Comparison of ENCODE assay signal across 2 cellular contexts in the genomic region with DNA sequence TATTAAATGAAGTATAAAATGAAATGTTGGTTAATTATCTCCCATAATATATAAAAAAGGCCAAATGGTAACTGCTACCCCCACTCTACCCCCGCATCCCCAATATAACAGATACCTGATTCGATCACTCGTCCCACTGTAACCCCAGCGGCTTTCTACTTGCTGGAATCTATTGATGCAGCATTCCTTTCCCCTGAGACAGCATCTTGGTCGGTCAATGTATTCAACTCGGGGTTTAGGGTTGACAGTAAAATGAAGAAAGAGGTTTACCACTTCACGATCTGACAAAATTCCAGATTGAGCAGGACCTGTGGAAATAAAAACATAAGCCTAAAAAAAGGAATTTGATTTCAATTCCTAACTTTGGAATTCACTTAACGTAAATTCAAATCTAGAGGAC.
TF ChIP-seq lines count a peak whose summit lies in the region.

No MANE protein-coding gene starts in this region.

TF ChIP-seq in GM23338, 12 proteins besides CTCF, POLR2A, EP300 and RAD21:
- TF ChIP-seq, protein P1, sequence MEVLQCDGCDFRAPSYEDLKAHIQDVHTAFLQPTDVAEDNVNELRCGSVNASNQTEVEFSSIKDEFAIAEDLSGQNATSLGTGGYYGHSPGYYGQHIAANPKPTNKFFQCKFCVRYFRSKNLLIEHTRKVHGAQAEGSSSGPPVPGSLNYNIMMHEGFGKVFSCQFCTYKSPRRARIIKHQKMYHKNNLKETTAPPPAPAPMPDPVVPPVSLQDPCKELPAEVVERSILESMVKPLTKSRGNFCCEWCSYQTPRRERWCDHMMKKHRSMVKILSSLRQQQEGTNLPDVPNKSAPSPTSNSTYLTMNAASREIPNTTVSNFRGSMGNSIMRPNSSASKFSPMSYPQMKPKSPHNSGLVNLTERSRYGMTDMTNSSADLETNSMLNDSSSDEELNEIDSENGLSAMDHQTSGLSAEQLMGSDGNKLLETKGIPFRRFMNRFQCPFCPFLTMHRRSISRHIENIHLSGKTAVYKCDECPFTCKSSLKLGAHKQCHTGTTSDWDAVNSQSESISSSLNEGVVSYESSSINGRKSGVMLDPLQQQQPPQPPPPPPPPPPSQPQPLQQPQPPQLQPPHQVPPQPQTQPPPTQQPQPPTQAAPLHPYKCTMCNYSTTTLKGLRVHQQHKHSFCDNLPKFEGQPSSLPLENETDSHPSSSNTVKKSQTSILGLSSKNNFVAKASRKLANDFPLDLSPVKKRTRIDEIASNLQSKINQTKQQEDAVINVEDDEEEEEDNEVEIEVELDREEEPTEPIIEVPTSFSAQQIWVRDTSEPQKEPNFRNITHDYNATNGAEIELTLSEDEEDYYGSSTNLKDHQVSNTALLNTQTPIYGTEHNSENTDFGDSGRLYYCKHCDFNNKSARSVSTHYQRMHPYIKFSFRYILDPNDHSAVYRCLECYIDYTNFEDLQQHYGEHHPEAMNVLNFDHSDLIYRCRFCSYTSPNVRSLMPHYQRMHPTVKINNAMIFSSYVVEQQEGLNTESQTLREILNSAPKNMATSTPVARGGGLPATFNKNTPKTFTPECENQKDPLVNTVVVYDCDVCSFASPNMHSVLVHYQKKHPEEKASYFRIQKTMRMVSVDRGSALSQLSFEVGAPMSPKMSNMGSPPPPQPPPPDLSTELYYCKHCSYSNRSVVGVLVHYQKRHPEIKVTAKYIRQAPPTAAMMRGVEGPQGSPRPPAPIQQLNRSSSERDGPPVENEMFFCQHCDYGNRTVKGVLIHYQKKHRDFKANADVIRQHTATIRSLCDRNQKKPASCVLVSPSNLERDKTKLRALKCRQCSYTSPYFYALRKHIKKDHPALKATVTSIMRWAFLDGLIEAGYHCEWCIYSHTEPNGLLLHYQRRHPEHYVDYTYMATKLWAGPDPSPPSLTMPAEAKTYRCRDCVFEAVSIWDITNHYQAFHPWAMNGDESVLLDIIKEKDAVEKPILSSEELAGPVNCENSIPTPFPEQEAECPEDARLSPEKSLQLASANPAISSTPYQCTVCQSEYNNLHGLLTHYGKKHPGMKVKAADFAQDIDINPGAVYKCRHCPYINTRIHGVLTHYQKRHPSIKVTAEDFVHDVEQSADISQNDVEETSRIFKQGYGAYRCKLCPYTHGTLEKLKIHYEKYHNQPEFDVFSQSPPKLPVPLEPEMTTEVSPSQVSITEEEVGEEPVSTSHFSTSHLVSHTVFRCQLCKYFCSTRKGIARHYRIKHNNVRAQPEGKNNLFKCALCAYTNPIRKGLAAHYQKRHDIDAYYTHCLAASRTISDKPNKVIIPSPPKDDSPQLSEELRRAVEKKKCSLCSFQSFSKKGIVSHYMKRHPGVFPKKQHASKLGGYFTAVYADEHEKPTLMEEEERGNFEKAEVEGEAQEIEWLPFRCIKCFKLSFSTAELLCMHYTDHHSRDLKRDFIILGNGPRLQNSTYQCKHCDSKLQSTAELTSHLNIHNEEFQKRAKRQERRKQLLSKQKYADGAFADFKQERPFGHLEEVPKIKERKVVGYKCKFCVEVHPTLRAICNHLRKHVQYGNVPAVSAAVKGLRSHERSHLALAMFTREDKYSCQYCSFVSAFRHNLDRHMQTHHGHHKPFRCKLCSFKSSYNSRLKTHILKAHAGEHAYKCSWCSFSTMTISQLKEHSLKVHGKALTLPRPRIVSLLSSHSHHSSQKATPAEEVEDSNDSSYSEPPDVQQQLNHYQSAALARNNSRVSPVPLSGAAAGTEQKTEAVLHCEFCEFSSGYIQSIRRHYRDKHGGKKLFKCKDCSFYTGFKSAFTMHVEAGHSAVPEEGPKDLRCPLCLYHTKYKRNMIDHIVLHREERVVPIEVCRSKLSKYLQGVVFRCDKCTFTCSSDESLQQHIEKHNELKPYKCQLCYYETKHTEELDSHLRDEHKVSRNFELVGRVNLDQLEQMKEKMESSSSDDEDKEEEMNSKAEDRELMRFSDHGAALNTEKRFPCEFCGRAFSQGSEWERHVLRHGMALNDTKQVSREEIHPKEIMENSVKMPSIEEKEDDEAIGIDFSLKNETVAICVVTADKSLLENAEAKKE (CRISPR knock-in tag; IDR thresholded peaks at IDR 0.05): no peak
- TF ChIP-seq, protein P2, sequence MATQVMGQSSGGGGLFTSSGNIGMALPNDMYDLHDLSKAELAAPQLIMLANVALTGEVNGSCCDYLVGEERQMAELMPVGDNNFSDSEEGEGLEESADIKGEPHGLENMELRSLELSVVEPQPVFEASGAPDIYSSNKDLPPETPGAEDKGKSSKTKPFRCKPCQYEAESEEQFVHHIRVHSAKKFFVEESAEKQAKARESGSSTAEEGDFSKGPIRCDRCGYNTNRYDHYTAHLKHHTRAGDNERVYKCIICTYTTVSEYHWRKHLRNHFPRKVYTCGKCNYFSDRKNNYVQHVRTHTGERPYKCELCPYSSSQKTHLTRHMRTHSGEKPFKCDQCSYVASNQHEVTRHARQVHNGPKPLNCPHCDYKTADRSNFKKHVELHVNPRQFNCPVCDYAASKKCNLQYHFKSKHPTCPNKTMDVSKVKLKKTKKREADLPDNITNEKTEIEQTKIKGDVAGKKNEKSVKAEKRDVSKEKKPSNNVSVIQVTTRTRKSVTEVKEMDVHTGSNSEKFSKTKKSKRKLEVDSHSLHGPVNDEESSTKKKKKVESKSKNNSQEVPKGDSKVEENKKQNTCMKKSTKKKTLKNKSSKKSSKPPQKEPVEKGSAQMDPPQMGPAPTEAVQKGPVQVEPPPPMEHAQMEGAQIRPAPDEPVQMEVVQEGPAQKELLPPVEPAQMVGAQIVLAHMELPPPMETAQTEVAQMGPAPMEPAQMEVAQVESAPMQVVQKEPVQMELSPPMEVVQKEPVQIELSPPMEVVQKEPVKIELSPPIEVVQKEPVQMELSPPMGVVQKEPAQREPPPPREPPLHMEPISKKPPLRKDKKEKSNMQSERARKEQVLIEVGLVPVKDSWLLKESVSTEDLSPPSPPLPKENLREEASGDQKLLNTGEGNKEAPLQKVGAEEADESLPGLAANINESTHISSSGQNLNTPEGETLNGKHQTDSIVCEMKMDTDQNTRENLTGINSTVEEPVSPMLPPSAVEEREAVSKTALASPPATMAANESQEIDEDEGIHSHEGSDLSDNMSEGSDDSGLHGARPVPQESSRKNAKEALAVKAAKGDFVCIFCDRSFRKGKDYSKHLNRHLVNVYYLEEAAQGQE (IDR thresholded peaks at IDR 0.05; ENCODE audit: unreplicated experiment): no peak
- no peak for TF ChIP-seq ZNF114 (CRISPR knock-in tag; IDR thresholded peaks at IDR 0.05)

TF ChIP-seq in H1, 55 proteins besides CTCF, POLR2A, EP300 and RAD21:
- TF ChIP-seq JUND (IDR thresholded peaks at IDR 0.05; ENCODE audit: low read length): peak; percentile 65
- no peak for TF ChIP-seq RFX5 (IDR thresholded peaks at IDR 0.05; ENCODE audit: borderline replicate concordance, low read depth, low read length)
